ENCODE assay signal across 1 cellular context in the genomic region with DNA sequence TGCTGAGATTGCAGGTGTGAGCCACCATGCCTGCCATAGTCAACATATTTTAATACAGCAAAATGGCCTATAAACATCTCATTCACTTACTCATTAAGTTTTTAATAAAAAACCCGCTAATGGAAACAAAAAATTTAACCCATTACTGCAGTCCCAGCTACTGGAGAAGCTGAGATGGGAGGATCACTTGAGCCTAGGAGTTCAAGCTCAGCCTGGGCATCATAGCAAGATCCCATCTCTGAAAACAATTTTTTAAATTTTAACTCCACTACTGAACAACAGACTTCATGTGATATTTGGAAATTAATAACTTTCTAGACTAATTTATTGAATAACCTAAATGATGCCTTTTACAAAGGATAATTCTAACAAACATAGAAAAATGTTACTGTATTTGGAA.
TF ChIP-seq lines count a peak whose summit lies in the region.

No MANE protein-coding gene starts in this region.

TF ChIP-seq in HepG2, 621 proteins besides CTCF, POLR2A, EP300 and RAD21:
- TF ChIP-seq ZBTB34 (CRISPR knock-in tag; IDR thresholded peaks at IDR 0.05) (no peak), ZNF121 (CRISPR knock-in tag; IDR thresholded peaks at IDR 0.05) (peak; percentile 68), CENPT (CRISPR knock-in tag; IDR thresholded peaks at IDR 0.05; ENCODE audit: low read depth) (no peak), MAFK (conservative IDR thresholded peaks at IDR 0.05 in 1 of 2, IDR thresholded peaks at IDR 0.05 in 1 of 2; ENCODE audit: low read length in 2 of 2) (0 out of 4 replicates have a peak, but pooled peaks of 1 of the 2 experiments have one; percentile 17), ZNF781 (CRISPR knock-in tag; IDR thresholded peaks at IDR 0.05; ENCODE audit: borderline replicate concordance, not compliant biosample characterization) (no peak), ZNF761 (CRISPR knock-in tag; conservative IDR thresholded peaks at IDR 0.05) (no peak), MAFF (IDR thresholded peaks at IDR 0.05; ENCODE audit: low read depth, low read length) (0 out of 2 replicates have a peak, but pooled peaks have one; percentile 16), DNMT3B (CRISPR knock-in tag; conservative IDR thresholded peaks at IDR 0.05) (no peak), CEBPB (IDR thresholded peaks at IDR 0.05; ENCODE audit: borderline replicate concordance, low read depth, low read length) (no peak), ZNF451 (CRISPR knock-in tag; IDR thresholded peaks at IDR 0.05) (no peak), MYPOP (CRISPR knock-in tag; IDR thresholded peaks at IDR 0.05) (no peak), NAIF1 (CRISPR knock-in tag; IDR thresholded peaks at IDR 0.05; ENCODE audit: borderline replicate concordance) (no peak)
- TF ChIP-seq, protein P1, sequence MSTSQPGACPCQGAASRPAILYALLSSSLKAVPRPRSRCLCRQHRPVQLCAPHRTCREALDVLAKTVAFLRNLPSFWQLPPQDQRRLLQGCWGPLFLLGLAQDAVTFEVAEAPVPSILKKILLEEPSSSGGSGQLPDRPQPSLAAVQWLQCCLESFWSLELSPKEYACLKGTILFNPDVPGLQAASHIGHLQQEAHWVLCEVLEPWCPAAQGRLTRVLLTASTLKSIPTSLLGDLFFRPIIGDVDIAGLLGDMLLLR (CRISPR knock-in tag; IDR thresholded peaks at IDR 0.05): no peak
- TF ChIP-seq, protein P2, sequence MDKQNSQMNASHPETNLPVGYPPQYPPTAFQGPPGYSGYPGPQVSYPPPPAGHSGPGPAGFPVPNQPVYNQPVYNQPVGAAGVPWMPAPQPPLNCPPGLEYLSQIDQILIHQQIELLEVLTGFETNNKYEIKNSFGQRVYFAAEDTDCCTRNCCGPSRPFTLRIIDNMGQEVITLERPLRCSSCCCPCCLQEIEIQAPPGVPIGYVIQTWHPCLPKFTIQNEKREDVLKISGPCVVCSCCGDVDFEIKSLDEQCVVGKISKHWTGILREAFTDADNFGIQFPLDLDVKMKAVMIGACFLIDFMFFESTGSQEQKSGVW (CRISPR knock-in tag; IDR thresholded peaks at IDR 0.05; ENCODE audit: borderline replicate concordance): no peak
